In the genomic region with DNA sequence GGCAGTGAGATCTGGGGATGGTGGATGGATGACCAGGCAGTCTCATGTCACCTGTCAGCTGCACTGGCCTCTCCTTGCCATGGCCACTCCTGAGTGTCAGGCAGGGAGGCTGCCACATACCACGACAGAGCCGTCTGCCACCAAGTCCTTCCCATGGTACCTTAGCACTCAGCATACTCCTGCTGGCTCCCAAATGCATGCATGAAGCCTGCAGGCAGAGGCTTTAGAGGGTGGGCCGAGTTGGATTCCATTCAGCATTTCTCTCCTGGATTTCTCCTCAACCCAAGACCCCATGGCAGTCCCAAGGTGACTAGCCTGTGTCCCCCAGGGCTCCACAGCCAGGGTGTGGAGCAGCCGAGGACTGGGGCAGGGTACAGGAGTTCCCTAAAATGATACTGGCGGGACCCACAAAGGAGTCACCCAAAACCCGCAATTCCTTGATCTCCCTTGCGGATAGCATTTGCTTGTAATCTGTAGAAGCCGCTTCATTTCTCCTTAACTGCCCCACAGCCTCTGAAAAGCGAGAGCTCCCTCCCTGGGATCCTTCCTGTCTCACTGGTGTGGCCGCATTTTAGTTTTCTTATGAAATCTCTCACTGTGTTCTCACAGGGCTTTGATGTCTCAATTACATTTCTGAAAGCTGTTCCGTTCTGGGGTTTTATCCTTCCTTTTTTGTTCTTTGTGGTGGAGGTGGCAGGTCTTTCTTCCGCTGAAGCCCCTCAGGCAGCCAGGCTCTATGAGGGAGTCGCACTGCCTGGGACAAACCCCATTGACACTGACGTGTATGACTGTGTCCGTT, we compare ENCODE assay signal across 13 cellular contexts.
DNase-seq lines count a peak whose midpoint lies in the region; ATAC-seq and TF ChIP-seq lines count a peak whose summit lies in the region.
"Had no signal": no experiment of that assay in that cellular context is flagged by ENCODE, and none has a peak within 500 bp of the region (broad histone marks: within the 10 kb centered on the region; RNA-seq: fewer than 3 reads in every experiment).

No MANE protein-coding gene starts in this region.

- CTCF ChIA-PET in A673 (lab: Charles Lee) = no interaction called here

- in situ Hi-C loops in KBM-7 (cut with MboI; ENCODE audit: low pct_unique_long_range_greater_than_20kb, low sequenced_read_pairs) = no loop called here

- intact Hi-C loops in A673 (cut with micrococcal nuclease; ENCODE audit: unreplicated experiment) = no loop called here

- H3K4me3 Mint-ChIP-seq in activated T-cell treated with anti-CD3 and anti-CD28 coated beads, Interleukin-2, amount 50 U/mL, for 4 hours = peak overlapping the region; percentile 62
- H3K4me3 Mint-ChIP-seq in naive thymus-derived CD8-positive, alpha-beta T cell = peak overlapping the region; percentile 52 to 80 (median 68)
- H3K4me3 Mint-ChIP-seq: B cell had no signal

- TF ChIP-seq CTCF in A673 (conservative IDR thresholded peaks at IDR 0.05; ENCODE audit: low read depth, low read length) = no peak

- peak overlapping the region; percentile 12 to 89 (median 67) for H3K27ac Mint-ChIP-seq in naive thymus-derived CD8-positive, alpha-beta T cell
- H3K27ac Mint-ChIP-seq: B cell had no signal

- peaks cover 28 to 43% (median 32%) of the 10 kb centered on the region in 10 experiments for H3K4me1 ChIP-seq in BLaER1 treated with 17β-estradiol and CSF1 and Interleukin-3, amounts not matched to agents 10 nM and 100 nM
- no peaks in the 10 kb centered on the region for H3K4me1 ChIP-seq in A673 (ENCODE audit: insufficient read depth, low read length, poor library complexity, severe bottlenecking)

- H3K4me2 ChIP-seq in BLaER1 treated with 17β-estradiol and CSF1 and Interleukin-3, amounts not matched to agents 10 nM and 100 nM = peak overlapping the region; percentile 78 to 97 (median 86)

- no peaks in the 10 kb centered on the region for H3K27me3 Mint-ChIP-seq in activated T-cell treated with anti-CD3 and anti-CD28 coated beads, Interleukin-2, amount 50 U/mL, for 4 hours (ENCODE audit: low read depth)
- no peaks in the 10 kb centered on the region for H3K27me3 Mint-ChIP-seq in naive thymus-derived CD8-positive, alpha-beta T cell
- H3K27me3 Mint-ChIP-seq: B cell had no signal

- ATAC-seq in activated T-cell treated with anti-CD3 and anti-CD28 coated beads, Interleukin-2, amount 50 U/mL, for 4 hours = peak; percentile 73 to 74
- peak; percentile 71 to 94 for ATAC-seq in naive thymus-derived CD8-positive, alpha-beta T cell
- ATAC-seq in HG02623 (IDR thresholded peaks at IDR 0.05; ENCODE audit: unreplicated experiment) (no peak), left lobe of liver (no peak)

- peak overlapping the region in 10 of 11 experiments; percentile 17 to 83 (median 74); a peak in 19 of 22 replicates for H3K27ac ChIP-seq in BLaER1 treated with 17β-estradiol and CSF1 and Interleukin-3, amounts not matched to agents 10 nM and 100 nM
- H3K27ac ChIP-seq in A673 (ENCODE audit: low read depth, low read length, poor library complexity, severe bottlenecking) = no peak overlapping the region
- H3K27ac ChIP-seq: epithelial cell of prostate, vagina had no signal

- no peaks in the 10 kb centered on the region for H3K27me3 ChIP-seq in BLaER1 treated with 17β-estradiol and CSF1 and Interleukin-3, amounts not matched to agents 10 nM and 100 nM
- H3K27me3 ChIP-seq in A673 (replicated peaks; ENCODE audit: insufficient read depth, low read depth, low read length, poor library complexity) = no peaks in the 10 kb centered on the region
- H3K27me3 ChIP-seq: vagina had no signal

- no TSS peak for BruUV-seq in A673 (replicated peaks; lab: Mats Ljungman, UMichigan)

- H3K9me3 ChIP-seq in BLaER1 treated with 17β-estradiol and CSF1 and Interleukin-3, amounts not matched to agents 10 nM and 100 nM (replicated peaks in 1 of 11) = peaks cover 0 to 17% (median 10%) of the 10 kb centered on the region in 11 experiments; a peak in 16 of 22 replicates
- H3K9me3 ChIP-seq in A673 (ENCODE audit: low read depth, low read length, poor library complexity, severe bottlenecking) = no peaks in the 10 kb centered on the region
- H3K9me3 ChIP-seq: vagina had no signal

- peaks cover 0 to 24% (median 14%) of the 10 kb centered on the region in 11 experiments; a peak in 15 of 22 replicates for H3K36me3 ChIP-seq in BLaER1 treated with 17β-estradiol and CSF1 and Interleukin-3, amounts not matched to agents 10 nM and 100 nM
- H3K36me3 ChIP-seq in A673 (ENCODE audit: insufficient read depth, low read length, poor library complexity, severe bottlenecking) = no peaks in the 10 kb centered on the region
- H3K36me3 ChIP-seq: vagina had no signal

- H3K36me3 Mint-ChIP-seq in activated T-cell treated with anti-CD3 and anti-CD28 coated beads, Interleukin-2, amount 50 U/mL, for 4 hours (ENCODE audit: insufficient read depth) = peaks cover 8% of the 10 kb centered on the region
- peaks cover 0 to 14% (median 6%) of the 10 kb centered on the region in 3 donors for H3K36me3 Mint-ChIP-seq in naive thymus-derived CD8-positive, alpha-beta T cell

- POLR2A ChIA-PET in naive thymus-derived CD8-positive, alpha-beta T cell (lab: Charles Lee) = no interaction called here
- POLR2A ChIA-PET in A673 (lab: Charles Lee; ENCODE audit: low non-redundant PET) = no interaction called here

- H3K9ac ChIP-seq in BLaER1 treated with 17β-estradiol and CSF1 and Interleukin-3, amounts not matched to agents 10 nM and 100 nM = peak overlapping the region; percentile 36 to 71 (median 57); a peak in 21 of 22 replicates

- peak overlapping the region in 4 of 10 experiments; percentile 4 to 40 (median 30); a peak in 5 of 20 replicates for H3K4me3 ChIP-seq in BLaER1 treated with 17β-estradiol and CSF1 and Interleukin-3, amounts not matched to agents 10 nM and 100 nM
- no peak overlapping the region for H3K4me3 ChIP-seq in A673 (ENCODE audit: low read depth, low read length, poor library complexity, severe bottlenecking)
- H3K4me3 ChIP-seq: vagina had no signal

- H4K20me1 ChIP-seq in BLaER1 treated with 17β-estradiol and CSF1 and Interleukin-3, amounts not matched to agents 10 nM and 100 nM = no peaks in the 10 kb centered on the region; a peak in 1 of 22 replicates

- H3K9me3 Mint-ChIP-seq in activated T-cell treated with anti-CD3 and anti-CD28 coated beads, Interleukin-2, amount 50 U/mL, for 4 hours = peaks cover 8% of the 10 kb centered on the region
- peaks cover 0 to 5% (median 0%) of the 10 kb centered on the region in 9 donors for H3K9me3 Mint-ChIP-seq in naive thymus-derived CD8-positive, alpha-beta T cell

- DNase-seq in KBM-7 (peak; percentile 76), cortex of kidney (lab: John Stamatoyannopoulos, UW) (no peak), A673 (ENCODE audit: low spot score) (no peak), left lobe of liver (ENCODE audit: low spot score) (no peak)
- no peak for DNase-seq in activated T-cell treated with anti-CD3 and anti-CD28 coated beads, Interleukin-2, amount 50 U/mL, for 4 hours
- DNase-seq in naive thymus-derived CD8-positive, alpha-beta T cell = peak in 6 of 10 donors; percentile 12 to 60 (median 33)
- DNase-seq: NCI-H526, T-helper 9 cell had no signal

- H3K4me1 Mint-ChIP-seq in activated T-cell treated with anti-CD3 and anti-CD28 coated beads, Interleukin-2, amount 50 U/mL, for 4 hours (ENCODE audit: low read depth) = peaks cover 37% of the 10 kb centered on the region
- H3K4me1 Mint-ChIP-seq in naive thymus-derived CD8-positive, alpha-beta T cell = peaks cover 10 to 37% (median 34%) of the 10 kb centered on the region in 4 donors

Comparison
In these comparisons a context has a peak if more than half of its experiments do, and no peak if none do; other contexts are left out.
1. DNase-seq: peak in KBM-7 (single experiment) and naive thymus-derived CD8-positive, alpha-beta T cell (6 of 10); none in activated T-cell treated with anti-CD3 and anti-CD28 coated beads, Interleukin-2, amount 50 U/mL, for 4 hours (single experiment), cortex of kidney (single experiment), A673 (single experiment) and left lobe of liver (single experiment).
2. ATAC-seq: peak in activated T-cell treated with anti-CD3 and anti-CD28 coated beads, Interleukin-2, amount 50 U/mL, for 4 hours (2 of 2) and naive thymus-derived CD8-positive, alpha-beta T cell (2 of 2); none in HG02623 (single experiment) and left lobe of liver (single experiment).